In genomic region chr17:39200957-39201510, GRCh38 we compare ENCODE assay signal across 7 cellular contexts. TPM values are rescaled to one million over a fixed set of nuclear protein-coding genes. Genes with fewer than 3 reads are reported as not detected.
DNase-seq lines count a peak whose midpoint lies in the region; ATAC-seq and TF ChIP-seq lines count a peak whose summit lies in the region.

No MANE protein-coding gene starts in this region.

- H3K9ac ChIP-seq in HUES48 (ENCODE audit: low read depth, low read length), result peak overlapping the region; percentile 100

- H3K36me3 Mint-ChIP-seq in activated B cell treated with CpG ODN at 0.5 μM for 24 hours (ENCODE audit: low read depth), result peaks cover 56% of the 10 kb centered on the region

- POLR2A ChIA-PET in activated B cell treated with CpG ODN at 0.5 μM for 24 hours (lab: Charles Lee), result interaction anchor here (0.6 to 3.2 kb wide), 5 partner anchors 9 to 513 kb away, joined by 6 to 57 read pairs (median 18); no protein-coding TSS in a partner anchor

- CTCF ChIA-PET in activated B cell treated with CpG ODN at 0.5 μM for 24 hours (lab: Charles Lee), result interaction anchor here (1.8 kb wide), 1 partner anchor 43 kb away, joined by 8 read pairs; no protein-coding TSS in a partner anchor

- peak overlapping the region; percentile 95 for H3K27ac ChIP-seq in HUES48 (ENCODE audit: low read depth, low read length)

- intact Hi-C loops in activated B cell treated with CpG ODN at 0.5 μM for 24 hours (cut with micrococcal nuclease), result loop anchor here (1.0 to 10.0 kb wide), 6 partner anchors 8 to 449 kb away; partner anchors contain the start of genes FBXL20, PPP1R1B and PSMB3

- no peaks in the 10 kb centered on the region for H3K9me3 ChIP-seq in HUES48 (ENCODE audit: control insufficient read depth, insufficient read depth, low read length)

- H3K4me3 ChIP-seq in HUES48 (ENCODE audit: low read depth, low read length) (peak overlapping the region; percentile 92), iPS-11a (ENCODE audit: low read depth, low read length) (peak overlapping the region; percentile 99)

- H3K4me1 ChIP-seq in HUES48 (ENCODE audit: control insufficient read depth, insufficient read depth, low read length), result peaks cover 16% of the 10 kb centered on the region

- ATAC-seq in activated B cell treated with CpG ODN at 0.5 μM for 24 hours (ENCODE audit: low read depth), result no peak
- no peak for ATAC-seq in stimulated activated naive CD8-positive, alpha-beta T cell treated with anti-CD3 and anti-CD28 coated beads, Interleukin-15, amount 100 ng/mL, for 72 hours
- ATAC-seq in GM21737 (IDR thresholded peaks at IDR 0.05; ENCODE audit: unreplicated experiment), result no peak

- peak overlapping the region; percentile 99 for H3K4me3 Mint-ChIP-seq in activated B cell treated with CpG ODN at 0.5 μM for 24 hours
- peak overlapping the region; percentile 98 to 99 for H3K4me3 Mint-ChIP-seq in stimulated activated naive CD8-positive, alpha-beta T cell treated with anti-CD3 and anti-CD28 coated beads, Interleukin-15, amount 100 ng/mL, for 72 hours

- DNase-seq in activated B cell treated with CpG ODN at 0.5 μM for 24 hours (no peak), NCI-H524 treated with DMSO at 0.1 percent for 48 hours (lab: John Stamatoyannopoulos, UW) (no peak)
- no peak for DNase-seq in stimulated activated naive CD8-positive, alpha-beta T cell treated with anti-CD3 and anti-CD28 coated beads, Interleukin-15, amount 100 ng/mL, for 72 hours
- no peak for DNase-seq in stimulated activated CD4-positive, alpha-beta T cell treated with anti-CD3 and anti-CD28 coated beads, Interleukin-4, amount 100 ng/mL, for 4 hours

- H3K27me3 Mint-ChIP-seq in activated B cell treated with CpG ODN at 0.5 μM for 24 hours, result no peaks in the 10 kb centered on the region
- no peaks in the 10 kb centered on the region for H3K27me3 Mint-ChIP-seq in stimulated activated naive CD8-positive, alpha-beta T cell treated with anti-CD3 and anti-CD28 coated beads, Interleukin-15, amount 100 ng/mL, for 72 hours

- peaks cover 63% of the 10 kb centered on the region for H3K4me1 Mint-ChIP-seq in activated B cell treated with CpG ODN at 0.5 μM for 24 hours
- H3K4me1 Mint-ChIP-seq in stimulated activated naive CD8-positive, alpha-beta T cell treated with anti-CD3 and anti-CD28 coated beads, Interleukin-15, amount 100 ng/mL, for 72 hours, result peaks cover 70% of the 10 kb centered on the region

- no peaks in the 10 kb centered on the region for H3K27me3 ChIP-seq in HUES48 (ENCODE audit: control insufficient read depth, insufficient read depth, low read length)

- no peaks in the 10 kb centered on the region for H3K9me3 Mint-ChIP-seq in activated B cell treated with CpG ODN at 0.5 μM for 24 hours
- no peaks in the 10 kb centered on the region for H3K9me3 Mint-ChIP-seq in stimulated activated naive CD8-positive, alpha-beta T cell treated with anti-CD3 and anti-CD28 coated beads, Interleukin-15, amount 100 ng/mL, for 72 hours

- no peak for TF ChIP-seq CTCF in activated B cell treated with CpG ODN at 0.5 μM for 24 hours (IDR thresholded peaks at IDR 0.05)

- H3K27ac Mint-ChIP-seq in activated B cell treated with CpG ODN at 0.5 μM for 24 hours, result peak overlapping the region; percentile 100
- peak overlapping the region; percentile 100 for H3K27ac Mint-ChIP-seq in stimulated activated naive CD8-positive, alpha-beta T cell treated with anti-CD3 and anti-CD28 coated beads, Interleukin-15, amount 100 ng/mL, for 72 hours

- H3K36me3 ChIP-seq in HUES48 (ENCODE audit: control insufficient read depth, insufficient read depth, low read length), result peaks cover 45% of the 10 kb centered on the region

RNA-seq across cellular contexts. Expression of gene RPL19, which starts 1.0 kb away (rescaled TPM):
- 3,324 and 3,891 TPM in 2 replicates for total RNA-seq in activated B cell treated with CpG ODN at 0.5 μM for 24 hours

RNA-seq across cellular contexts. Expression of gene CACNB1, which starts 3.6 kb away (rescaled TPM):
- total RNA-seq in activated B cell treated with CpG ODN at 0.5 μM for 24 hours, result 4.5 and 5.7 TPM in 2 replicates

RNA-seq across cellular contexts. Expression of gene STAC2, which starts 24.7 kb away (rescaled TPM):
- not detected in 2 replicates for total RNA-seq in activated B cell treated with CpG ODN at 0.5 μM for 24 hours

RNA-seq across cellular contexts. Expression of gene ARL5C, which starts 35.1 kb away (rescaled TPM):
- not detected in 2 replicates for total RNA-seq in activated B cell treated with CpG ODN at 0.5 μM for 24 hours

RNA-seq across cellular contexts. Expression of gene PLXDC1, which starts 49.6 kb away (rescaled TPM):
- total RNA-seq in activated B cell treated with CpG ODN at 0.5 μM for 24 hours, result not detected in 2 replicates
